ENCODE assay signal across 9 cellular contexts in genomic region chr18:32760391-32760790, GRCh38. TPM values are rescaled to one million over a fixed set of nuclear protein-coding genes. Genes with fewer than 3 reads are reported as not detected.
DNase-seq lines count a peak whose midpoint lies in the region; ATAC-seq and TF ChIP-seq lines count a peak whose summit lies in the region.
"Had no signal": no experiment of that assay in that cellular context is flagged by ENCODE, and none has a peak within 500 bp of the region (broad histone marks: within the 10 kb centered on the region; RNA-seq: fewer than 3 reads in every experiment).

No MANE protein-coding gene starts in this region.

- no peak overlapping the region for H2AFZ ChIP-seq in hepatocyte

- 37% methylated on average over 6 of the region's 6 CpGs for WGBS in hepatocyte (ENCODE audit: low lambda C conversion rate, missing lambda C conversion rate)

- H3K9me3 ChIP-seq in hepatocyte (ENCODE audit: low read depth) = no peaks in the 10 kb centered on the region

- ATAC-seq in GM18861 (IDR thresholded peaks at IDR 0.05; ENCODE audit: unreplicated experiment) (peak; percentile 97), GM21786 (IDR thresholded peaks at IDR 0.05; ENCODE audit: unreplicated experiment) (peak; percentile 99), HG03442 (IDR thresholded peaks at IDR 0.05; ENCODE audit: unreplicated experiment) (peak; percentile 98)
- ATAC-seq: stimulated activated effector memory CD8-positive, alpha-beta T cell treated with anti-CD3 and anti-CD28 coated beads, Interleukin-12 subunit alpha, Interleukin-12 subunit beta, amount 100 ng/mL, for 72 hours had no signal

- H3K36me3 ChIP-seq in hepatocyte (replicated peaks; ENCODE audit: insufficient read depth, low read depth) = no peaks in the 10 kb centered on the region

- H3K4me3 ChIP-seq in hepatocyte = no peak overlapping the region

- no peak for TF ChIP-seq CTCF in hepatocyte (IDR thresholded peaks at IDR 0.05; ENCODE audit: poor library complexity)

- DNase-seq in hepatocyte (ENCODE audit: low spot score) (no peak), SIG-M5 treated with dmso at 0.1 percent for 504 hours (lab: John Stamatoyannopoulos, UW; ENCODE audit: unreplicated experiment) (no peak), SK-N-DZ (ENCODE audit: low spot score) (no peak)
- DNase-seq in activated T-cell treated with anti-CD3 and anti-CD28 coated beads, Interleukin-2, amount 50 U/mL, for 48 hours = no peak
- no peak for DNase-seq in stimulated activated CD4-positive, alpha-beta T cell treated with anti-CD3 and anti-CD28 coated beads, Interleukin-4, amount 100 ng/mL, for 1 hour

- no peaks in the 10 kb centered on the region for H3K9me2 ChIP-seq in hepatocyte (replicated peaks; ENCODE audit: insufficient read depth)

- H4K20me1 ChIP-seq in hepatocyte (ENCODE audit: insufficient read depth, poor library complexity, severe bottlenecking) = no peaks in the 10 kb centered on the region

- H3K27ac ChIP-seq in hepatocyte = no peak overlapping the region

- H3K4me1 ChIP-seq in hepatocyte (ENCODE audit: insufficient read depth) = no peaks in the 10 kb centered on the region

- peaks cover 9% of the 10 kb centered on the region for H3K27me3 ChIP-seq in hepatocyte

- H3K4me2 ChIP-seq in hepatocyte = peak overlapping the region; percentile 1

- no peaks in the 10 kb centered on the region for H3K79me2 ChIP-seq in hepatocyte

RNA-seq across cellular contexts. Expression of gene KLHL14, which starts 12.4 kb away (rescaled TPM):
- total RNA-seq in hepatocyte = 0.57 and 0.60 TPM in 2 replicates
- polyA plus RNA-seq in hepatocyte = 0.12 and 0.44 TPM in 2 replicates
- polyA plus RNA-seq in SK-N-DZ (2014; cell fraction: cytosol; rRNA removed) = 0.10 and 0.20 TPM in 2 replicates
- polyA plus RNA-seq in SK-N-DZ (2014; cell fraction: nucleus; rRNA removed) = 0.19 and 0.29 TPM in 2 replicates
